Comparison of ENCODE assay signal across 8 cellular contexts in the genomic region with DNA sequence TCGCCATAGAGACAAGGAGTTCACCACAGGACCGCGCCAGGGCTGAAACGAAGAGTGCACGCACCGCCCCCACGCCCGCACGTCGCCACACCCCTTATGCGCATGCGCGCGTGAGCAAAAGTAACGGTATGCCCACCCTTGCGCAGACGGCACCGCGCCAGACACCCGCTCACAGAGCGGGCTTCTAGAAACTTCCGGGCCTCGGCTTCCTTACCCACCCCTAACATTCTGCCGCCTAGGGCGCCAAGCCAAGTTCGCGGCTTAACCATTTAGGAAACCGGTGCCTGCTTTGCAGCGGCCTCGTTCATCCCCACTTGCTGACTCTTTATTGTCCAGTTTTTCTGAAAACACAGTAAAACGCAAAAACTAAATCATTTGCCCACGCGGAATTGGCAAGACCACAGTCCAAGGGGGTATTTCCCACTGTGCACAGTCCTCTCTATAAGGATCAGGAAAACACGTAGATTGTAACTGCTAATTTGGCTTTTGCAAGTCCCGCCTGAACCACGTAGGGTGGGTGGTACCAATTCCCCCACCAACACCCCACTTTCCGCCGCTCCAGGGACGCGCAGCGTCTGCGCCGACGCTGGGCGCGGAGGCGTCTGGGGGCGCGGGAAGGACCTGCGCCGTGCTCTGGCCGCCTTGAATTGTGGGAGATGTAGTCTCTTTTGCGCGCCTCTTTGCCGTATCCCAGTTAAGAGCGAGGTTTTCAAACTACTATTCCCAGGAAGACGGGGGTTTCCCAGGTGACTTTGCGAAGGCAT. TPM values are rescaled to one million over a fixed set of nuclear protein-coding genes. Genes with fewer than 3 reads are reported as not detected.
DNase-seq lines count a peak whose midpoint lies in the region; ATAC-seq, FAIRE-seq and TF ChIP-seq lines count a peak whose summit lies in the region.

A gene with protein sequence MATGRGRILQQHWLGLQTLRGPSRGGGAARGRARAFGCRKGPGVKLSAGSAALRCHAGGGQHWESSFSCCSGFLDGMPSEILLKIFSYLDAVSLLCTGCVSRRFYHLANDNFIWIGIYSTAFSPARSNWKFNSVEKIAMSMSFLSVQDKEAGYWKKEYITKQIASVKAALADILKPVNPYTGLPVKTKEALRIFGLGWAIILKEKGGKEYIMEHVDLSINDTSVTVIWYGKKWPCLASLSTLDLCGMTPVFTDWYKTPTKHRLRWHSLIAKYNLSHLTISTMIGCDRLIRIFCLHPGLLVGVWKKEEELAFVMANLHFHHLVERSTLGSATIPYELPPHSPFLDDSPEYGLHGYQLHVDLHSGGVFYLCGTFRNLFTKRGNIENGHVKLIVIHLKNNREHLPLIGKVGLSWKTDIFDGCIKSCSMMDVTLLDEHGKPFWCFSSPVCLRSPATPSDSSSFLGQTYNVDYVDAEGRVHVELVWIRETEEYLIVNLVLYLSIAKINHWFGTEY (minus strand): TSS at position 56 of the 764 bp plus-strand sequence. CDS start 49 bp downstream, at position 7.
A gene with protein sequence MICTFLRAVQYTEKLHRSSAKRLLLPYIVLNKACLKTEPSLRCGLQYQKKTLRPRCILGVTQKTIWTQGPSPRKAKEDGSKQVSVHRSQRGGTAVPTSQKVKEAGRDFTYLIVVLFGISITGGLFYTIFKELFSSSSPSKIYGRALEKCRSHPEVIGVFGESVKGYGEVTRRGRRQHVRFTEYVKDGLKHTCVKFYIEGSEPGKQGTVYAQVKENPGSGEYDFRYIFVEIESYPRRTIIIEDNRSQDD (plus strand): TSS at position 745 of the 764 bp plus-strand sequence. CDS start 286 bp downstream, outside the sequence.

- intact Hi-C loops in naive thymus-derived CD4-positive, alpha-beta T cell (cut with micrococcal nuclease), result loop anchor here (1.0 to 5.0 kb wide), 13 partner anchors 48 to 1062 kb away; a partner anchor contains a TSS

- H3K36me3 ChIP-seq in naive thymus-derived CD4-positive, alpha-beta T cell (ENCODE audit: control insufficient read depth in 2 of 3, insufficient read depth in 3 of 3, low read length in 3 of 3), result peaks cover 0 to 13% (median 0%) of the 10 kb centered on the region in 3 experiments

- CTCF ChIA-PET in RWPE1 (lab: Yijun Ruan, JAX), result no interaction called here
- CTCF ChIA-PET in naive thymus-derived CD4-positive, alpha-beta T cell (lab: Charles Lee), result no interaction called here

- H3K9me3 Mint-ChIP-seq in naive thymus-derived CD4-positive, alpha-beta T cell, result peaks cover 0 to 7% (median 0%) of the 10 kb centered on the region in 11 donors
- H3K9me3 Mint-ChIP-seq in stimulated activated memory B cell treated with anti-CD40 and anti-IgM and Interleukin-4, amounts not matched to agents 10 μg/mL and 1 μg/mL and 100 μg/mL, for 72 hours, result no peaks in the 10 kb centered on the region

- TF ChIP-seq CTCF in RWPE1 (conservative IDR thresholded peaks at IDR 0.05; ENCODE audit: low read depth) (no peak), fibroblast of mammary gland (conservative IDR thresholded peaks at IDR 0.05; ENCODE audit: control insufficient read depth, insufficient read depth, low read depth, low read length) (no peak)

- peaks cover 0 to 13% (median 4%) of the 10 kb centered on the region in 5 donors for H3K36me3 Mint-ChIP-seq in naive thymus-derived CD4-positive, alpha-beta T cell
- H3K36me3 Mint-ChIP-seq in stimulated activated memory B cell treated with anti-CD40 and anti-IgM and Interleukin-4, amounts not matched to agents 10 μg/mL and 1 μg/mL and 100 μg/mL, for 72 hours, result peaks cover 9% of the 10 kb centered on the region

- H3K4me1 ChIP-seq in naive thymus-derived CD4-positive, alpha-beta T cell (ENCODE audit: control insufficient read depth in 2 of 2, insufficient read depth in 2 of 2, low read length in 2 of 2), result peaks cover 15 to 25% of the 10 kb centered on the region in 2 donors

- peak within 1 kb of the TSS; percentile 95 for H3K27ac ChIP-seq in RWPE1
- H3K27ac ChIP-seq in naive thymus-derived CD4-positive, alpha-beta T cell (ENCODE audit: low read depth, low read length), result peak within 1 kb of the TSS; percentile 92

- peaks cover 23 to 60% (median 55%) of the 10 kb centered on the region in 7 donors for H3K4me1 Mint-ChIP-seq in naive thymus-derived CD4-positive, alpha-beta T cell
- peaks cover 32% of the 10 kb centered on the region for H3K4me1 Mint-ChIP-seq in stimulated activated memory B cell treated with anti-CD40 and anti-IgM and Interleukin-4, amounts not matched to agents 10 μg/mL and 1 μg/mL and 100 μg/mL, for 72 hours

- POLR2A ChIA-PET in RWPE1 (lab: Yijun Ruan, JAX; ENCODE audit: low non-redundant PET), result no interaction called here
- POLR2A ChIA-PET in naive thymus-derived CD4-positive, alpha-beta T cell (lab: Charles Lee), result no interaction called here

- peak; percentile 47; the same call in 1 of the 2 replicates for TF ChIP-seq POLR2A in H54 (IDR thresholded peaks at IDR 0.05; ENCODE audit: low read depth, low read length)

- peak; percentile 91 for ATAC-seq in naive thymus-derived CD4-positive, alpha-beta T cell
- peak; percentile 96 for ATAC-seq in stimulated activated memory B cell treated with anti-CD40 and anti-IgM and Interleukin-4, amounts not matched to agents 10 μg/mL and 1 μg/mL and 100 μg/mL, for 72 hours

- no peaks in the 10 kb centered on the region for H3K27me3 ChIP-seq in naive thymus-derived CD4-positive, alpha-beta T cell (ENCODE audit: control insufficient read depth in 2 of 2, insufficient read depth in 2 of 2, low read length in 2 of 2)

- peaks cover 0 to 7% (median 0%) of the 10 kb centered on the region in 5 donors for H3K27me3 Mint-ChIP-seq in naive thymus-derived CD4-positive, alpha-beta T cell
- no peaks in the 10 kb centered on the region for H3K27me3 Mint-ChIP-seq in stimulated activated memory B cell treated with anti-CD40 and anti-IgM and Interleukin-4, amounts not matched to agents 10 μg/mL and 1 μg/mL and 100 μg/mL, for 72 hours

- DNase-seq in ELF-1 (ENCODE audit: low read depth, low spot score) (peak; percentile 96), H54 (ENCODE audit: insufficient read length, low spot score) (peak; percentile 32), LoVo (ENCODE audit: low spot score) (peak; percentile 94), RWPE1 (ENCODE audit: low spot score) (peak; percentile 90), fibroblast of mammary gland (ENCODE audit: low read depth) (peak; percentile 95)
- peak; percentile 93 for DNase-seq in activated T-helper 9 cell treated with anti-CD3 and anti-CD28 coated beads, Interleukin-2, amount 50 U/mL, for 16 hours (ENCODE audit: low read depth)
- peak; percentile 92 to 97 (median 96) for DNase-seq in naive thymus-derived CD4-positive, alpha-beta T cell

- H3K4me3 ChIP-seq in fibroblast of mammary gland (ENCODE audit: control insufficient read depth, low read depth, low read length), result peak within 1 kb of the TSS; percentile 89
- peak within 1 kb of the TSS; percentile 82 for H3K4me3 ChIP-seq in naive thymus-derived CD4-positive, alpha-beta T cell (ENCODE audit: low read length)

- no peaks in the 10 kb centered on the region for H3K9me3 ChIP-seq in naive thymus-derived CD4-positive, alpha-beta T cell (ENCODE audit: control insufficient read depth in 2 of 3, low read length in 3 of 3)

- FAIRE-seq in H54 (lab: Jason Lieb, UNC), result no peak

- peak within 1 kb of the TSS; percentile 98 to 100 (median 99) for H3K27ac Mint-ChIP-seq in naive thymus-derived CD4-positive, alpha-beta T cell
- H3K27ac Mint-ChIP-seq in stimulated activated memory B cell treated with anti-CD40 and anti-IgM and Interleukin-4, amounts not matched to agents 10 μg/mL and 1 μg/mL and 100 μg/mL, for 72 hours, result peak within 1 kb of the TSS; percentile 90

- peak within 1 kb of the TSS; percentile 95 to 100 (median 97) for H3K4me3 Mint-ChIP-seq in naive thymus-derived CD4-positive, alpha-beta T cell
- H3K4me3 Mint-ChIP-seq in stimulated activated memory B cell treated with anti-CD40 and anti-IgM and Interleukin-4, amounts not matched to agents 10 μg/mL and 1 μg/mL and 100 μg/mL, for 72 hours, result peak within 1 kb of the TSS; percentile 88

RNA-seq across cellular contexts. Expression of the first gene that starts in this region (rescaled TPM):
- 1 to 10 TPM; 1.1 to 4.9 (median 1.3) TPM for total RNA-seq in naive thymus-derived CD4-positive, alpha-beta T cell
- polyA plus RNA-seq in naive thymus-derived CD4-positive, alpha-beta T cell, result 1 to 10 TPM; 4.9 to 5.1 TPM

RNA-seq across cellular contexts. Expression of the second gene that starts in this region (rescaled TPM):
- total RNA-seq in naive thymus-derived CD4-positive, alpha-beta T cell, result 10 to 100 TPM in 4 of 5 experiments, 1 to 10 TPM in 1; 9.7 to 30.2 (median 27.9) TPM
- polyA plus RNA-seq in naive thymus-derived CD4-positive, alpha-beta T cell, result 10 to 100 TPM; 15.2 to 25.8 TPM

Comparison
In these comparisons a context has a peak if more than half of its experiments do, and no peak if none do; other contexts are left out.
1. Peak in every context shown above with its lines: DNase-seq, ATAC-seq, H3K4me3 ChIP-seq and H3K27ac ChIP-seq.
2. DNase-seq: peak in every context shown above with its lines; median percentile 96 in ELF-1; 96 in naive thymus-derived CD4-positive, alpha-beta T cell; 95 in fibroblast of mammary gland; 94 in LoVo; 93 in activated T-helper 9 cell treated with anti-CD3 and anti-CD28 coated beads, Interleukin-2, amount 50 U/mL, for 16 hours; 90 in RWPE1; 32 in H54.